10 cellular contexts compared by ENCODE assay signal in genomic region chr3:182325213-182325941, GRCh38.
DNase-seq lines count a peak whose midpoint lies in the region; ATAC-seq lines count a peak whose summit lies in the region.
"Had no signal": no experiment of that assay in that cellular context is flagged by ENCODE, and none has a peak within 500 bp of the region (broad histone marks: within the 10 kb centered on the region; RNA-seq: fewer than 3 reads in every experiment).

No MANE protein-coding gene starts in this region.

- POLR2A ChIA-PET in activated CD4-positive, alpha-beta T cell treated with anti-CD3 and anti-CD28 coated beads, Interleukin-2, amount 10 ng/mL, durations not matched to agents 7 days and 5 days (lab: Charles Lee) = no interaction called here

- H3K9ac ChIP-seq in BLaER1 = no peak overlapping the region

- peak; percentile 74 to 83 for DNase-seq in SJSA1 (ENCODE audit: low read depth in 1 of 2, low spot score in 2 of 2)
- no peak for DNase-seq in activated CD4-positive, alpha-beta T cell treated with anti-CD3 and anti-CD28 coated beads, Interleukin-2, amount 50 U/mL, for 48 hours
- DNase-seq in activated CD4-positive, alpha-beta T cell treated with anti-CD3 and anti-CD28 coated beads, Interleukin-2, amount 10 ng/mL, durations not matched to agents 7 days and 5 days = no peak
- no peak for DNase-seq in T-helper 1 cell
- DNase-seq in HuH-7.5 (ENCODE audit: low spot score) = no peak
- DNase-seq: stimulated activated naive B cell treated with anti-CD40 and anti-IgM and Interleukin-4, amounts not matched to agents 10 μg/mL and 1 μg/mL and 100 μg/mL, for 72 hours had no signal

- H3K27ac Mint-ChIP-seq in activated CD4-positive, alpha-beta T cell treated with anti-CD3 and anti-CD28 coated beads, Interleukin-2, amount 10 ng/mL, durations not matched to agents 7 days and 5 days = no peak overlapping the region
- H3K27ac Mint-ChIP-seq: stimulated activated naive B cell treated with anti-CD40 and anti-IgM and Interleukin-4, amounts not matched to agents 10 μg/mL and 1 μg/mL and 100 μg/mL, for 72 hours had no signal

- CTCF ChIA-PET in activated CD4-positive, alpha-beta T cell treated with anti-CD3 and anti-CD28 coated beads, Interleukin-2, amount 10 ng/mL, durations not matched to agents 7 days and 5 days (lab: Charles Lee) = no interaction called here

- H3K4me3 Mint-ChIP-seq in activated CD4-positive, alpha-beta T cell treated with anti-CD3 and anti-CD28 coated beads, Interleukin-2, amount 10 ng/mL, durations not matched to agents 7 days and 5 days = no peak overlapping the region
- H3K4me3 Mint-ChIP-seq: stimulated activated naive B cell treated with anti-CD40 and anti-IgM and Interleukin-4, amounts not matched to agents 10 μg/mL and 1 μg/mL and 100 μg/mL, for 72 hours had no signal

- H3K4me3 ChIP-seq in BLaER1 (no peak overlapping the region), SJSA1 (peak overlapping the region; percentile 7; the same call in 1 of the 2 replicates)
- H3K4me3 ChIP-seq: cardiac muscle cell had no signal

- ATAC-seq in GM19455 (IDR thresholded peaks at IDR 0.05; ENCODE audit: unreplicated experiment) = peak; percentile 84
- ATAC-seq in HG03280 (IDR thresholded peaks at IDR 0.05; ENCODE audit: unreplicated experiment) = peak; percentile 49
- ATAC-seq: stimulated activated naive B cell treated with anti-CD40 and anti-IgM and Interleukin-4, amounts not matched to agents 10 μg/mL and 1 μg/mL and 100 μg/mL, for 72 hours had no signal

- H3K36me3 Mint-ChIP-seq in activated CD4-positive, alpha-beta T cell treated with anti-CD3 and anti-CD28 coated beads, Interleukin-2, amount 10 ng/mL, durations not matched to agents 7 days and 5 days (ENCODE audit: low read depth) = no peaks in the 10 kb centered on the region
- H3K36me3 Mint-ChIP-seq: stimulated activated naive B cell treated with anti-CD40 and anti-IgM and Interleukin-4, amounts not matched to agents 10 μg/mL and 1 μg/mL and 100 μg/mL, for 72 hours had no signal

- H3K4me1 ChIP-seq in BLaER1 = peaks cover 12% of the 10 kb centered on the region; the same call in 1 of the 2 replicates
- H3K4me1 ChIP-seq in SJSA1 (replicated peaks) = peaks cover 55% of the 10 kb centered on the region

- H4K20me1 ChIP-seq in BLaER1 = no peaks in the 10 kb centered on the region

- no peaks in the 10 kb centered on the region for H3K27me3 Mint-ChIP-seq in activated CD4-positive, alpha-beta T cell treated with anti-CD3 and anti-CD28 coated beads, Interleukin-2, amount 10 ng/mL, durations not matched to agents 7 days and 5 days
- H3K27me3 Mint-ChIP-seq: stimulated activated naive B cell treated with anti-CD40 and anti-IgM and Interleukin-4, amounts not matched to agents 10 μg/mL and 1 μg/mL and 100 μg/mL, for 72 hours had no signal

- peaks cover under 1% of the 10 kb centered on the region for H3K9me3 Mint-ChIP-seq in activated CD4-positive, alpha-beta T cell treated with anti-CD3 and anti-CD28 coated beads, Interleukin-2, amount 10 ng/mL, durations not matched to agents 7 days and 5 days

- no peaks in the 10 kb centered on the region for H3K4me1 Mint-ChIP-seq in activated CD4-positive, alpha-beta T cell treated with anti-CD3 and anti-CD28 coated beads, Interleukin-2, amount 10 ng/mL, durations not matched to agents 7 days and 5 days
- H3K4me1 Mint-ChIP-seq: stimulated activated naive B cell treated with anti-CD40 and anti-IgM and Interleukin-4, amounts not matched to agents 10 μg/mL and 1 μg/mL and 100 μg/mL, for 72 hours had no signal

- no peak overlapping the region for H3K27ac ChIP-seq in BLaER1
- H3K27ac ChIP-seq in SJSA1 = peak overlapping the region; percentile 81
- H3K27ac ChIP-seq: cardiac muscle cell had no signal

- H3K4me2 ChIP-seq in BLaER1 = peak overlapping the region; percentile 31; the same call in 1 of the 2 replicates

- no peaks in the 10 kb centered on the region for H3K36me3 ChIP-seq in BLaER1
- H3K36me3 ChIP-seq in SJSA1 = peaks cover 3% of the 10 kb centered on the region; the same call in 1 of the 2 replicates
- H3K36me3 ChIP-seq: cardiac muscle cell had no signal

- H3K9me3 ChIP-seq in BLaER1 (peaks cover 7% of the 10 kb centered on the region; the same call in 1 of the 2 replicates), SJSA1 (replicated peaks) (no peaks in the 10 kb centered on the region)

- H3K27me3 ChIP-seq in BLaER1 = no peaks in the 10 kb centered on the region
- no peaks in the 10 kb centered on the region for H3K27me3 ChIP-seq in SJSA1 (replicated peaks)
- H3K27me3 ChIP-seq: cardiac muscle cell had no signal

Comparison
In these comparisons a context has a peak if more than half of its experiments do, and no peak if none do; other contexts are left out.
1. DNase-seq: peak in SJSA1 (2 of 2); none in activated CD4-positive, alpha-beta T cell treated with anti-CD3 and anti-CD28 coated beads, Interleukin-2, amount 50 U/mL, for 48 hours (0 of 2), activated CD4-positive, alpha-beta T cell treated with anti-CD3 and anti-CD28 coated beads, Interleukin-2, amount 10 ng/mL, durations not matched to agents 7 days and 5 days (single experiment), T-helper 1 cell (0 of 5) and HuH-7.5 (single experiment).